ENCODE assay signal across 31 cellular contexts in genomic region chr4:6206771-6207290, GRCh38. TPM values are rescaled to one million over a fixed set of nuclear protein-coding genes. Genes with fewer than 3 reads are reported as not detected.
"Had no signal": no experiment of that assay in that cellular context is flagged by ENCODE, and none has a peak within 500 bp of the region (broad histone marks: within the 10 kb centered on the region; RNA-seq: fewer than 3 reads in every experiment).

No MANE protein-coding gene starts in this region.

- H3K4me3 ChIP-seq: colonic mucosa, dorsolateral prefrontal cortex, gastroesophageal sphincter, right atrium auricular region, spleen, thoracic aorta had no signal

- H3K27ac Mint-ChIP-seq: activated CD8-positive, alpha-beta memory T cell treated with anti-CD3 and anti-CD28 coated beads, Interleukin-2, amount 10 ng/mL, durations not matched to agents 7 days and 5 days; activated CD8-positive, alpha-beta T cell treated with anti-CD3 and anti-CD28 coated beads for 36 hours; activated naive CD4-positive, alpha-beta T cell treated with anti-CD3 and anti-CD28 coated beads, Interleukin-2, amount 50 U/mL, for 72 hours; activated T-cell treated with anti-CD3 and anti-CD28 coated beads, Interleukin-2, amount 50 U/mL, for 72 hours; naive thymus-derived CD4-positive, alpha-beta T cell had no signal

- H3K27ac ChIP-seq: colonic mucosa, dorsolateral prefrontal cortex, gastroesophageal sphincter, parathyroid adenoma, right atrium auricular region, spleen, thoracic aorta, VCaP had no signal

- H3K4me1 ChIP-seq: colonic mucosa, gastroesophageal sphincter, parathyroid adenoma, right atrium auricular region, spleen had no signal

- H3K4me1 Mint-ChIP-seq: naive thymus-derived CD4-positive, alpha-beta T cell had no signal

- H3K27me3 ChIP-seq: colonic mucosa, dorsolateral prefrontal cortex, right atrium auricular region had no signal

- H3K79me2 ChIP-seq: parathyroid adenoma had no signal

- H3K36me3 ChIP-seq: colonic mucosa, gastroesophageal sphincter, right atrium auricular region, spleen, thoracic aorta had no signal

- FAIRE-seq: bronchial epithelial cell, endothelial cell of umbilical vein, TTC549 had no signal

- H3K9ac ChIP-seq: parathyroid adenoma had no signal

- H3K9me3 Mint-ChIP-seq: activated CD8-positive, alpha-beta T cell treated with anti-CD3 and anti-CD28 coated beads for 36 hours; activated T-cell treated with anti-CD3 and anti-CD28 coated beads, Interleukin-2, amount 50 U/mL, for 72 hours had no signal

- H3K4me3 Mint-ChIP-seq: activated CD8-positive, alpha-beta memory T cell treated with anti-CD3 and anti-CD28 coated beads, Interleukin-2, amount 10 ng/mL, durations not matched to agents 7 days and 5 days; activated CD8-positive, alpha-beta T cell treated with anti-CD3 and anti-CD28 coated beads for 36 hours; activated T-cell treated with anti-CD3 and anti-CD28 coated beads, Interleukin-2, amount 50 U/mL, for 72 hours; naive thymus-derived CD4-positive, alpha-beta T cell had no signal

- DNase-seq: activated CD4-positive, alpha-beta T cell treated with anti-CD3 and anti-CD28 coated beads for 48 hours; activated CD8-positive, alpha-beta memory T cell treated with anti-CD3 and anti-CD28 coated beads, Interleukin-2, amount 10 ng/mL, durations not matched to agents 7 days and 5 days; activated CD8-positive, alpha-beta T cell treated with anti-CD3 and anti-CD28 coated beads for 36 hours; activated naive CD4-positive, alpha-beta T cell; activated T-cell treated with anti-CD3 and anti-CD28 coated beads for 4 hours; activated T-cell treated with anti-CD3 and anti-CD28 coated beads, Interleukin-2, amount 50 U/mL, for 72 hours; anterior cingulate cortex; colonic mucosa; hippocampal formation; midbrain; naive thymus-derived CD4-positive, alpha-beta T cell; nucleus accumbens; spleen; stimulated activated CD4-positive, alpha-beta T cell treated with anti-CD3 and anti-CD28 coated beads, Interleukin-2, amount 100 ng/mL, for 48 hours; stimulated activated naive CD4-positive, alpha-beta T cell treated with Interleukin-2 at 50 U/mL for 16 hours; T-helper 9 cell had no signal

- H3K9me3 ChIP-seq: colonic mucosa, right atrium auricular region, thoracic aorta had no signal

- ATAC-seq: activated CD8-positive, alpha-beta memory T cell treated with anti-CD3 and anti-CD28 coated beads, Interleukin-2, amount 10 ng/mL, durations not matched to agents 7 days and 5 days; activated CD8-positive, alpha-beta T cell treated with anti-CD3 and anti-CD28 coated beads for 36 hours; activated naive CD4-positive, alpha-beta T cell treated with anti-CD3 and anti-CD28 coated beads, Interleukin-2, amount 50 U/mL, for 72 hours; activated T-cell treated with anti-CD3 and anti-CD28 coated beads, Interleukin-2, amount 50 U/mL, for 72 hours; gastroesophageal sphincter; naive thymus-derived CD4-positive, alpha-beta T cell had no signal

RNA-seq across cellular contexts. Expression of gene JAKMIP1, which starts 6.5 kb away (rescaled TPM):
- total RNA-seq: bronchial epithelial cell, endothelial cell of umbilical vein, fibroblast of lung, fibroblast of villous mesenchyme, kidney epithelial cell, lower leg skin, pulmonary artery endothelial cell had no signal
- polyA plus RNA-seq: endothelial cell of umbilical vein, fibroblast of lung had no signal
